In the genomic region with DNA sequence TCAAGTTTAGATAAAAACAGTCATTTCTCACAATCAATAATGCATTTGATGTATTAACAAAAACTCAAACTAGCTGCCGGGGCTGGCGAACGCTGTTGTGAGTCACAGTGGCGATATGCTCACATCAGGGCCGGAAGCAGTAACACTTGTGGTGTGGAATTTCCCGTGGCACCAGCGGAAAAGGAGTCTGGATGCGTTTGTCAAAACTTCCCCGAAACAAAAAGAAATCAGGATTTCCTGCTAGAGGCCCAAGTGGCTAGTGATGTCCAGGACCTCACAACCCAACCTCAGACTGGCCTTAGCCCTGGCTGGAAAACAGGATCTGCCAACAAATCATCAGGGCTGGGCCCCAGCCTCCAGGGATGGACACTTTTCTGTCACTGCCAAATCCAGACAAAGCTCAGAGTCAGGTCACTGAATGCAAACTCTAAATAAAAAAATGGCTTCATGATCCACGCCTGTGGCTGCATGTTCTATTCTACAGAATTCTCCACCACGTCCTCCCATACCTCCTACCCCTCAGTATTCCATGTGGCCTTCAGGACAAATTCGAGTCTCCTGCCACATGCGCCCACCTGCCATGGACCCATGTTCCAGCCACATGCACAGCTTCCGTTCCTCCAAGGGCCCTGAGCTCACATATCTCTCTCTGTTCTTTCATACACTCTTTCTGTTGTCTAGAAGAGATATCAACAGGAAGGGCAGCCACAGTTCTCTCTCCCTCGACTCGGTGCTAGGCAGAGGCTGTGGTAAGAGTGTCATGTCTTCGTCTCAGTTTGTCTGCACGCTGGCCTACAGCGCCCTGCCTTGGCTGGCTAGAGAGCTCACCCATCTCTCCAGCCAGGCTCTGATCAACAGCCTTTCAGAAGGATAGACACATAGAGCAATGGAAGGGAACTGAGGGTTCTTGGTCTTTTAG, we compare ENCODE assay signal across 8 cellular contexts. TPM values are rescaled to one million over a fixed set of nuclear protein-coding genes. Genes with fewer than 3 reads are reported as not detected.
DNase-seq lines count a peak whose midpoint lies in the region; TF ChIP-seq lines count a peak whose summit lies in the region.

No MANE protein-coding gene starts in this region.

- intact Hi-C loops in ovary (cut with DNase I), result no loop called here

- H3F3A ChIP-seq in OCI-LY1 (ENCODE audit: insufficient read depth, low read length), result no peaks in the 10 kb centered on the region

- peak; percentile 66 for DNase-seq in activated T-helper 1 cell treated with Interleukin-2 at 50 U/mL for 16 hours (ENCODE audit: low read depth)
- peak; percentile 78 for DNase-seq in iris pigment epithelial cell (ENCODE audit: low read depth)
- peak; percentile 29 for DNase-seq in stimulated activated CD8-positive, alpha-beta memory T cell treated with anti-CD3 and anti-CD28 coated beads, Interleukin-15, amount 100 ng/mL, for 24 hours (ENCODE audit: low read depth)
- DNase-seq in DMS153 treated with DMSO at 0.1 percent for 48 hours (lab: John Stamatoyannopoulos, UW; ENCODE audit: unreplicated experiment), result no peak
- DNase-seq in HK-2 (ENCODE audit: unreplicated experiment), result no peak
- DNase-seq in ovary, result no peak
- no peak for DNase-seq in DMS79 treated with DMSO at 0.1 percent for 48 hours (lab: John Stamatoyannopoulos, UW)

- TF ChIP-seq CTCF in OCI-LY1 (IDR thresholded peaks at IDR 0.05; ENCODE audit: low read length), result peak; percentile 43; the same call in 1 of the 2 replicates
- no peak for TF ChIP-seq CTCF in ovary (IDR thresholded peaks at IDR 0.05)

- H3K9me2 ChIP-seq in OCI-LY1 (ENCODE audit: low read depth, low read length), result no peaks in the 10 kb centered on the region

- peak overlapping the region; percentile 7; the same call in 1 of the 2 replicates for H3K4me2 ChIP-seq in OCI-LY1 (ENCODE audit: low read length)

- H3K27me3 ChIP-seq in OCI-LY1 (ENCODE audit: insufficient read depth, low read length) (no peaks in the 10 kb centered on the region), ovary (no peaks in the 10 kb centered on the region)

- H3K79me2 ChIP-seq in OCI-LY1 (ENCODE audit: insufficient read depth, low read length), result no peaks in the 10 kb centered on the region

- H3K9ac ChIP-seq in OCI-LY1 (ENCODE audit: low read length), result no peak overlapping the region

- H3K4me1 ChIP-seq in OCI-LY1 (ENCODE audit: insufficient read depth, low read length, severe bottlenecking) (peaks cover 39% of the 10 kb centered on the region), ovary (ENCODE audit: insufficient read depth) (no peaks in the 10 kb centered on the region)

- H2AFZ ChIP-seq in OCI-LY1 (ENCODE audit: low read length), result no peak overlapping the region

- H3K4me3 ChIP-seq in OCI-LY1 (ENCODE audit: low read depth, low read length, poor library complexity, severe bottlenecking) (no peak overlapping the region), ovary (no peak overlapping the region)

- peak overlapping the region; percentile 49 for H3K27ac ChIP-seq in OCI-LY1 (ENCODE audit: low read depth, low read length, poor library complexity, severe bottlenecking)
- H3K27ac ChIP-seq in ovary, result no peak overlapping the region

- no peaks in the 10 kb centered on the region for H4K20me1 ChIP-seq in OCI-LY1 (ENCODE audit: insufficient read depth, low read length)

- no peaks in the 10 kb centered on the region for H3K9me3 ChIP-seq in OCI-LY1 (ENCODE audit: low read length)
- no peaks in the 10 kb centered on the region for H3K9me3 ChIP-seq in ovary

- WGBS in ovary, 3 donors, result 82 to 87% (median 85%) methylated on average over 19 of the region's 19 CpGs

- H3K36me3 ChIP-seq in OCI-LY1 (ENCODE audit: insufficient read depth, low read length) (no peaks in the 10 kb centered on the region), ovary (no peaks in the 10 kb centered on the region)

- TF ChIP-seq EP300 in ovary (IDR thresholded peaks at IDR 0.05), result no peak

- no peak for TF ChIP-seq POLR2A in ovary (IDR thresholded peaks at IDR 0.05)

RNA-seq across cellular contexts. Expression of a gene that starts 35.4 kb away (rescaled TPM):
- total RNA-seq in ovary, result 10 to 100 TPM in 6 of 7 donors, 1 to 10 TPM in 1; 8.8 to 23.3 (median 14.8) TPM
- 10 to 100 TPM; 11.7 to 13.7 TPM for polyA plus RNA-seq in ovary

RNA-seq across cellular contexts. Expression of a gene that starts 43.1 kb away (rescaled TPM):
- total RNA-seq in ovary, result 1 to 10 TPM in 2 of 7 donors, under 1 TPM in 5; 0.30 to 1.5 (median 0.77) TPM
- polyA plus RNA-seq in ovary, result under 1 TPM; 0.28 to 0.80 TPM

Comparison
In these comparisons a context has a peak if more than half of its experiments do, and no peak if none do; other contexts are left out.
1. DNase-seq: peak in activated T-helper 1 cell treated with Interleukin-2 at 50 U/mL for 16 hours (single experiment), iris pigment epithelial cell (single experiment) and stimulated activated CD8-positive, alpha-beta memory T cell treated with anti-CD3 and anti-CD28 coated beads, Interleukin-15, amount 100 ng/mL, for 24 hours (single experiment); none in DMS153 treated with DMSO at 0.1 percent for 48 hours (single experiment), HK-2 (single experiment), ovary (0 of 5) and DMS79 treated with DMSO at 0.1 percent for 48 hours (single experiment).